In the genomic region with DNA sequence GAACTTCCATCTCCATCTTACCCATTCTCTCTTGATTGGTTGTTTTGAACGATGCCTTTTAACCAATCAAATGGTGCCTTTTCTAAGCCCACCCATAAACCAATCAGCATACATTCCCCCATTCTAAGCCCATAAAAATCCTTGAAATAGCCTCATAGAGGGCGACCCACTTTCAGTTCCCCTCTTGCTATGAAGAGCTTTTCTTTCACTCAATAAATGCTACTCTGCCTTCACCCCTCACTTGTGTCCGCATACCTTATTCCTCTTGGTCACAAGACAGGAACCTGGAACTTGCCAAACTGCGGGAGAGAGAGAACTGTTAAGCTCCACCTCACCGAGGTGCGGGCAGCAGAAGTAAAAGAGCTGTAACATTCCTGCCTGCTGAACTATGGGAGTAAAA, we compare ENCODE assay signal across 22 cellular contexts.
"Had no signal": no experiment of that assay in that cellular context is flagged by ENCODE, and none has a peak within 500 bp of the region (broad histone marks: within the 10 kb centered on the region; RNA-seq: fewer than 3 reads in every experiment).

No MANE protein-coding gene starts in this region.

- DNase-seq: IMR-90, Kasumi-1, KG1, NCI-H1092, NCI-H1105 treated with DMSO at 0.1 percent for 48 hours, NCI-H1436, NCI-H187, NCI-H2029, NCI-H2081 treated with DMSO at 0.1 percent for 48 hours, NCI-H2171, NCI-H226, NCI-H446, NCI-H510A, NCI-H524 treated with DMSO at 0.1 percent for 48 hours, NCI-H69, NCI-H774, SHP77, SK-N-SH, SW 1271 had no signal

- ATAC-seq: HepG2, Panc1 had no signal

- H3K9me3 ChIP-seq: SK-N-SH had no signal

- FAIRE-seq: HepG2 had no signal

- H3K9me2 ChIP-seq: SK-N-SH had no signal

- H3K4me2 ChIP-seq: SK-N-SH had no signal

- H3K27ac ChIP-seq: RWPE1 had no signal
